ENCODE assay signal across 11 cellular contexts in the genomic region with DNA sequence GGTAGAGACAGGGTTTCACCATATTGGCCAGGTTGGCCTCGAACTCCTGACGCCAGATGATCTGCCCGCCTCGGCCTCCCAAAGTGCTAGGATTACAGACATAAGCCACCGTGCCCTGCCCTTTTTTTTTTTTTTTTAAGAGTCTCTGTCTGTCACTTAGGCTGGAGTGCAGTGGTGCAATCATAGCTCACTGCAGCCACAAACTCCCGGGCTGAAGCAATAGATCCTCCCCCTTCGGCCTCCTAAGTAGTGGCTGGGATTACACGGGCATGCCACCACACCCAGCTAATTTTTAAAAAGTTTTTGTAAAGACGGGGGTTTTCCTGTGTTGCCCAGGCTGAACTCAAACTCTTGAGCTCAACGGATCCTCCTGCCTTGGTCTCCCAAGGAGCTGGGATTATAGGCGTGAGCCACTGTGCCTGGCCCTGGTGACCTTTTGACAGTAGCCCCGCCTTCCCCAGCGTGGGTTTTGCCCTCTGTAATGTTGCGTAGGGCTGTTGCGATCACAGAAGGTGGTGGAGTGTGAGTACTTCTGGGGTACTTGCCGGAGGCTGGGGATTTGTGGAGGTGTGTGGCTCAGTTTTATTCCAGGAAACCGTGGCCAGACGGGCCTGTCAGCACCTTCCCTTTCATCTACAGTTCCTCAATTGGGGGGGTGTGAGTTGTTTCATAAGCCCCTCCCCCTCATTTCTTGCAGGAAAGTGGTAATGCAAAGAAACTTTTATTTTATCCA. TPM values are rescaled to one million over a fixed set of nuclear protein-coding genes. Genes with fewer than 3 reads are reported as not detected.
DNase-seq lines count a peak whose midpoint lies in the region; ATAC-seq and TF ChIP-seq lines count a peak whose summit lies in the region.
"Had no signal": no experiment of that assay in that cellular context is flagged by ENCODE, and none has a peak within 500 bp of the region (broad histone marks: within the 10 kb centered on the region; RNA-seq: fewer than 3 reads in every experiment).

No MANE protein-coding gene starts in this region.

- no peak overlapping the region for H3K4me3 ChIP-seq in breast epithelium
- H3K4me3 ChIP-seq in gastroesophageal sphincter = no peak overlapping the region
- H3K4me3 ChIP-seq: body of pancreas had no signal

- TF ChIP-seq CTCF in MCF 10A (IDR thresholded peaks at IDR 0.05; ENCODE audit: unreplicated experiment) (no peak), breast epithelium (IDR thresholded peaks at IDR 0.05) (no peak), gastroesophageal sphincter (IDR thresholded peaks at IDR 0.05) (no peak)

- H3K27ac Mint-ChIP-seq in MCF 10A (ENCODE audit: low read depth, unreplicated experiment) (no peak overlapping the region), T-helper 17 cell (peak overlapping the region; percentile 88)
- H3K27ac Mint-ChIP-seq in stimulated activated naive CD8-positive, alpha-beta T cell treated with anti-CD3 and anti-CD28 coated beads, Interleukin-15, amount 100 ng/mL, for 72 hours = peak overlapping the region; percentile 82 to 91

- ATAC-seq in T-helper 17 cell (peak; percentile 42), gastroesophageal sphincter (peak; percentile 53), HG03175 (IDR thresholded peaks at IDR 0.05; ENCODE audit: unreplicated experiment) (no peak), GM19455 (IDR thresholded peaks at IDR 0.05; ENCODE audit: unreplicated experiment) (no peak)
- ATAC-seq in stimulated activated naive CD8-positive, alpha-beta T cell treated with anti-CD3 and anti-CD28 coated beads, Interleukin-15, amount 100 ng/mL, for 72 hours = peak; percentile 88
- ATAC-seq: body of pancreas had no signal

- H3K27ac ChIP-seq in breast epithelium (no peak overlapping the region), gastroesophageal sphincter (no peak overlapping the region)

- no peaks in the 10 kb centered on the region for H3K4me1 ChIP-seq in breast epithelium
- H3K4me1 ChIP-seq in gastroesophageal sphincter = peaks cover 0 to 3% (median 0%) of the 10 kb centered on the region in 3 donors

- H3K36me3 ChIP-seq in breast epithelium = no peaks in the 10 kb centered on the region
- H3K36me3 ChIP-seq in gastroesophageal sphincter = no peaks in the 10 kb centered on the region

- POLR2A ChIA-PET in MCF 10A (lab: Yijun Ruan, JAX) = no interaction called here

- H3K9me3 ChIP-seq in breast epithelium = no peaks in the 10 kb centered on the region
- H3K9me3 ChIP-seq in T-helper 17 cell (ENCODE audit: control insufficient read depth, low read length, poor library complexity, severe bottlenecking) = no peaks in the 10 kb centered on the region
- no peaks in the 10 kb centered on the region for H3K9me3 ChIP-seq in gastroesophageal sphincter
- H3K9me3 ChIP-seq: body of pancreas had no signal

- H3K27me3 Mint-ChIP-seq in MCF 10A (ENCODE audit: insufficient read depth, unreplicated experiment) = peaks cover 8% of the 10 kb centered on the region
- no peaks in the 10 kb centered on the region for H3K27me3 Mint-ChIP-seq in T-helper 17 cell
- no peaks in the 10 kb centered on the region for H3K27me3 Mint-ChIP-seq in stimulated activated naive CD8-positive, alpha-beta T cell treated with anti-CD3 and anti-CD28 coated beads, Interleukin-15, amount 100 ng/mL, for 72 hours

- BruUV-seq in MCF 10A (replicated peaks; lab: Mats Ljungman, UMichigan) = no TSS peak

- WGBS in gastroesophageal sphincter (ENCODE audit: low coverage in 1 of 2), 2 donors = 55 to 60% methylated on average over 7 to 18 of the region's 18 CpGs

- TF ChIP-seq EP300 in gastroesophageal sphincter (IDR thresholded peaks at IDR 0.05) = no peak

- H3K36me3 Mint-ChIP-seq in MCF 10A (ENCODE audit: insufficient read depth, unreplicated experiment) (no peaks in the 10 kb centered on the region), T-helper 17 cell (ENCODE audit: low read depth) (no peaks in the 10 kb centered on the region)

- H3K4me1 Mint-ChIP-seq in MCF 10A (ENCODE audit: insufficient read depth, unreplicated experiment) (peaks cover 6% of the 10 kb centered on the region), T-helper 17 cell (peaks cover 20% of the 10 kb centered on the region)
- H3K4me1 Mint-ChIP-seq in stimulated activated naive CD8-positive, alpha-beta T cell treated with anti-CD3 and anti-CD28 coated beads, Interleukin-15, amount 100 ng/mL, for 72 hours = peaks cover 45% of the 10 kb centered on the region

- DNase-seq in MCF 10A (ENCODE audit: unreplicated experiment) = peak; percentile 38
- no peak for DNase-seq in breast epithelium (ENCODE audit: low spot score in 2 of 2)
- DNase-seq in T-helper 17 cell = no peak
- DNase-seq in stimulated activated naive CD8-positive, alpha-beta T cell treated with anti-CD3 and anti-CD28 coated beads, Interleukin-15, amount 100 ng/mL, for 72 hours = peak; percentile 64 to 80
- no peak for DNase-seq in posterior vena cava (ENCODE audit: low spot score)
- DNase-seq: Karpas-422, retina had no signal

- intact Hi-C loops in MCF 10A (cut with micrococcal nuclease) (no loop called here), breast epithelium (cut with DNase I; ENCODE audit: low total_unique reads) (loop anchor here (2.0 kb wide), 1 partner anchor 58 kb away; no protein-coding TSS in a partner anchor), posterior vena cava (cut with DNase I) (no loop called here)

- CTCF ChIA-PET in MCF 10A (lab: Yijun Ruan, JAX) = interaction anchor here (0.5 to 6.4 kb wide), 8 partner anchors 16 to 220 kb away, joined by 3 to 31 read pairs (median 3); a partner anchor contains a TSS

- H3K27me3 ChIP-seq in breast epithelium (no peaks in the 10 kb centered on the region), gastroesophageal sphincter (peaks cover 43% of the 10 kb centered on the region)
- H3K27me3 ChIP-seq: body of pancreas had no signal

- H3K4me3 Mint-ChIP-seq in MCF 10A (ENCODE audit: unreplicated experiment) (no peak overlapping the region), T-helper 17 cell (peak overlapping the region; percentile 43)
- peak overlapping the region; percentile 77 to 80 for H3K4me3 Mint-ChIP-seq in stimulated activated naive CD8-positive, alpha-beta T cell treated with anti-CD3 and anti-CD28 coated beads, Interleukin-15, amount 100 ng/mL, for 72 hours

- no peaks in the 10 kb centered on the region for H3K9me3 Mint-ChIP-seq in MCF 10A (ENCODE audit: unreplicated experiment)
- H3K9me3 Mint-ChIP-seq in stimulated activated naive CD8-positive, alpha-beta T cell treated with anti-CD3 and anti-CD28 coated beads, Interleukin-15, amount 100 ng/mL, for 72 hours = no peaks in the 10 kb centered on the region

- TF ChIP-seq POLR2A in breast epithelium (IDR thresholded peaks at IDR 0.05) (no peak), gastroesophageal sphincter (IDR thresholded peaks at IDR 0.05) (no peak)

RNA-seq across cellular contexts. Expression of a gene that starts 11.6 kb away (rescaled TPM):
- not detected in 2 replicates for total RNA-seq in MCF 10A (2022)
- not detected for total RNA-seq in breast epithelium
- total RNA-seq in T-helper 17 cell = not detected
- not detected for total RNA-seq in gastroesophageal sphincter
- total RNA-seq in posterior vena cava = 1 to 10 TPM; 1.2 to 2.9 TPM
- total RNA-seq: body of pancreas had no signal

RNA-seq across cellular contexts. Expression of a gene that starts 19.7 kb away (rescaled TPM):
- 0.44 TPM in 1 of 2 replicates, not detected in the other for total RNA-seq in MCF 10A (2022)
- total RNA-seq in breast epithelium = 1 to 10 TPM in 2 of 3 donors, not detected in 1; 1.0 to 2.4 TPM
- under 1 TPM; 0.52 to 0.68 TPM for total RNA-seq in T-helper 17 cell
- total RNA-seq in gastroesophageal sphincter = 1 to 10 TPM in 1 of 4 donors, under 1 TPM in 2, not detected in 1; 0.67 to 1.2 (median 0.96) TPM
- total RNA-seq in posterior vena cava = 1 to 10 TPM; 2.2 to 3.0 TPM
- total RNA-seq: body of pancreas had no signal

RNA-seq across cellular contexts. Expression of a gene that starts 20.3 kb away (rescaled TPM):
- 94.4 and 102 TPM in 2 replicates for total RNA-seq in MCF 10A (2022)
- total RNA-seq in breast epithelium = 10 to 100 TPM; 15.4 to 55.3 (median 37.0) TPM
- total RNA-seq in T-helper 17 cell = 100 to 1,000 TPM; 256 to 274 TPM
- 10 to 100 TPM in 3 of 4 donors, 1 to 10 TPM in 1; 4.4 to 16.9 (median 14.1) TPM for total RNA-seq in gastroesophageal sphincter
- total RNA-seq in posterior vena cava = 10 to 100 TPM; 22.5 to 32.4 TPM

RNA-seq across cellular contexts. Expression of a gene that starts 23.4 kb away (rescaled TPM):
- 123 and 155 TPM in 2 replicates for total RNA-seq in MCF 10A (2022)
- total RNA-seq in breast epithelium = 10 to 100 TPM; 34.7 to 84.0 (median 62.6) TPM
- 10 to 100 TPM; 55.5 to 69.8 TPM for total RNA-seq in T-helper 17 cell
- total RNA-seq in gastroesophageal sphincter = 10 to 100 TPM; 56.0 to 69.0 (median 64.0) TPM
- total RNA-seq in posterior vena cava = 10 to 100 TPM; 71.9 to 83.5 TPM

RNA-seq across cellular contexts. Expression of a gene that starts 23.7 kb away (rescaled TPM):
- total RNA-seq in MCF 10A (2022) (not detected in 2 replicates), breast epithelium (1 to 10 TPM in 2 of 3 donors, not detected in 1; 4.9 to 6.7 TPM), T-helper 17 cell (1 to 10 TPM; 2.0 to 9.1 TPM), gastroesophageal sphincter (not detected), posterior vena cava (not detected)
- total RNA-seq: body of pancreas had no signal

Comparison
In these comparisons a context has a peak if more than half of its experiments do, and no peak if none do; other contexts are left out.
1. DNase-seq: peak in MCF 10A (single experiment) and stimulated activated naive CD8-positive, alpha-beta T cell treated with anti-CD3 and anti-CD28 coated beads, Interleukin-15, amount 100 ng/mL, for 72 hours (2 of 2); none in breast epithelium (0 of 2), T-helper 17 cell (0 of 3) and posterior vena cava (single experiment).
2. ATAC-seq: peak in T-helper 17 cell (single experiment), gastroesophageal sphincter (single experiment) and stimulated activated naive CD8-positive, alpha-beta T cell treated with anti-CD3 and anti-CD28 coated beads, Interleukin-15, amount 100 ng/mL, for 72 hours (single experiment); none in HG03175 (single experiment) and GM19455 (single experiment).